ENCODE assay signal across 8 cellular contexts in genomic region chr11:61891331-61892084, GRCh38. TPM values are rescaled to one million over a fixed set of nuclear protein-coding genes. Genes with fewer than 3 reads are reported as not detected.
DNase-seq lines count a peak whose midpoint lies in the region; ATAC-seq and TF ChIP-seq lines count a peak whose summit lies in the region.

Gene FADS3, minus strand, starts transcription at chr11:61891545. Its CDS starts 164 bp downstream, at chr11:61891381.

- peak; percentile 54 for ATAC-seq in GM21526 (IDR thresholded peaks at IDR 0.05; ENCODE audit: low FRiP score, unreplicated experiment)

- intact Hi-C loops in Calu3 (cut with micrococcal nuclease; ENCODE audit: unreplicated experiment) = loop anchor here (10.0 kb wide), 1 partner anchor 97 kb away; the partner anchor contains the start of genes FEN1 and TMEM258
- intact Hi-C loops in tibial artery (cut with DNase I; ENCODE audit: low total_unique reads) = loop anchor here (5.0 kb wide), 1 partner anchor 76 kb away; the partner anchor contains the start of gene FTH1

- no peaks in the 10 kb centered on the region for H3K36me3 ChIP-seq in KMS-11 (ENCODE audit: insufficient read depth)
- H3K36me3 ChIP-seq in neuron (ENCODE audit: insufficient read depth, low read length) = no peaks in the 10 kb centered on the region
- H3K36me3 ChIP-seq in tibial artery = no peaks in the 10 kb centered on the region

- H3K4me1 Mint-ChIP-seq in Calu3 (ENCODE audit: low read depth, unreplicated experiment) = no peaks in the 10 kb centered on the region
- peaks cover 3% of the 10 kb centered on the region for H3K4me1 Mint-ChIP-seq in activated naive CD4-positive, alpha-beta T cell treated with anti-CD3 and anti-CD28 coated beads, Interleukin-2, amount 50 U/mL, for 24 hours

- H4K20me1 ChIP-seq in KMS-11 (ENCODE audit: insufficient read depth) = no peaks in the 10 kb centered on the region

- H2AFZ ChIP-seq in KMS-11 (ENCODE audit: low read depth) (peak within 1 kb of the TSS; percentile 71), neuron (ENCODE audit: low read depth, low read length) (peak within 1 kb of the TSS; percentile 87)

- H3K9me3 ChIP-seq in neuron (ENCODE audit: low read length) (peaks cover 4% of the 10 kb centered on the region), tibial artery (no peaks in the 10 kb centered on the region)

- H3K9ac ChIP-seq in KMS-11 = peak within 1 kb of the TSS; percentile 41; the same call in 1 of the 2 replicates

- H3K4me3 Mint-ChIP-seq in Calu3 (ENCODE audit: low read depth, unreplicated experiment) = peak within 1 kb of the TSS; percentile 74
- peak within 1 kb of the TSS; percentile 72 for H3K4me3 Mint-ChIP-seq in activated naive CD4-positive, alpha-beta T cell treated with anti-CD3 and anti-CD28 coated beads, Interleukin-2, amount 50 U/mL, for 24 hours

- H3K36me3 Mint-ChIP-seq in Calu3 (ENCODE audit: insufficient read depth, unreplicated experiment) = peaks cover 13% of the 10 kb centered on the region
- H3K36me3 Mint-ChIP-seq in activated naive CD4-positive, alpha-beta T cell treated with anti-CD3 and anti-CD28 coated beads, Interleukin-2, amount 50 U/mL, for 24 hours = no peaks in the 10 kb centered on the region

- H3K4me3 ChIP-seq in KMS-11 (IDR thresholded peaks at IDR 0.05; ENCODE audit: insufficient read depth, low read depth, low read length) (no peak within 1 kb of the TSS), neuron (ENCODE audit: low read length) (peak within 1 kb of the TSS; percentile 53), tibial artery (peak within 1 kb of the TSS; percentile 85 to 96)

- BruUV-seq in Calu3 (replicated peaks; lab: Mats Ljungman, UMichigan) = no TSS peak

- H3K79me2 ChIP-seq in KMS-11 (ENCODE audit: insufficient read depth, low read depth) = no peaks in the 10 kb centered on the region

- H3K4me1 ChIP-seq in KMS-11 (ENCODE audit: low read depth, poor library complexity, severe bottlenecking) (peaks cover 27% of the 10 kb centered on the region), neuron (ENCODE audit: insufficient read depth, low read length) (peaks cover 9% of the 10 kb centered on the region), tibial artery (peaks cover 0 to 56% (median 47%) of the 10 kb centered on the region in 4 donors)

- peaks cover 23% of the 10 kb centered on the region for H3K27me3 Mint-ChIP-seq in Calu3 (ENCODE audit: unreplicated experiment)
- H3K27me3 Mint-ChIP-seq in activated naive CD4-positive, alpha-beta T cell treated with anti-CD3 and anti-CD28 coated beads, Interleukin-2, amount 50 U/mL, for 24 hours = no peaks in the 10 kb centered on the region

- H3K9me3 Mint-ChIP-seq in Calu3 (ENCODE audit: low read depth, unreplicated experiment) = no peaks in the 10 kb centered on the region
- no peaks in the 10 kb centered on the region for H3K9me3 Mint-ChIP-seq in activated naive CD4-positive, alpha-beta T cell treated with anti-CD3 and anti-CD28 coated beads, Interleukin-2, amount 50 U/mL, for 24 hours

- CTCF ChIA-PET in Calu3 (lab: Charles Lee) = no interaction called here

- H3K4me2 ChIP-seq in KMS-11 = peak within 1 kb of the TSS; percentile 94

- no peak for TF ChIP-seq CTCF in Calu3 (IDR thresholded peaks at IDR 0.05; ENCODE audit: unreplicated experiment)
- no peak for TF ChIP-seq CTCF in KMS-11 (conservative IDR thresholded peaks at IDR 0.05; ENCODE audit: low read depth, low read length)
- TF ChIP-seq CTCF in tibial artery (IDR thresholded peaks at IDR 0.05) = no peak

- H3K27ac Mint-ChIP-seq in Calu3 (ENCODE audit: unreplicated experiment) = no peak within 1 kb of the TSS
- no peak within 1 kb of the TSS for H3K27ac Mint-ChIP-seq in activated naive CD4-positive, alpha-beta T cell treated with anti-CD3 and anti-CD28 coated beads, Interleukin-2, amount 50 U/mL, for 24 hours

- H3K27me3 ChIP-seq in KMS-11 (ENCODE audit: insufficient read depth, low read depth) = no peaks in the 10 kb centered on the region
- peaks cover 17% of the 10 kb centered on the region for H3K27me3 ChIP-seq in neuron (ENCODE audit: insufficient read depth, low read length)
- no peaks in the 10 kb centered on the region for H3K27me3 ChIP-seq in tibial artery

- H3K27ac ChIP-seq in KMS-11 (no peak within 1 kb of the TSS), tibial artery (peak within 1 kb of the TSS; percentile 87 to 92)

- DNase-seq in Calu3 (peak; percentile 94), SK-N-DZ (ENCODE audit: low spot score) (peak; percentile 81), germinal center (ENCODE audit: low spot score) (peak; percentile 88), tibial artery (peak; percentile 88 to 96)

RNA-seq across cellular contexts. Expression of gene FADS3, which starts in this region (rescaled TPM):
- total RNA-seq in Calu3 (2022) = 19.7 and 20.5 TPM in 2 replicates
- 11.7 and 18.5 TPM in 2 replicates for polyA plus RNA-seq in SK-N-DZ (2014; cell fraction: cytosol; rRNA removed)
- 74.0 and 80.6 TPM in 2 replicates for polyA plus RNA-seq in SK-N-DZ (2014; cell fraction: nucleus; rRNA removed)
